33 cellular contexts compared by ENCODE assay signal in the genomic region with DNA sequence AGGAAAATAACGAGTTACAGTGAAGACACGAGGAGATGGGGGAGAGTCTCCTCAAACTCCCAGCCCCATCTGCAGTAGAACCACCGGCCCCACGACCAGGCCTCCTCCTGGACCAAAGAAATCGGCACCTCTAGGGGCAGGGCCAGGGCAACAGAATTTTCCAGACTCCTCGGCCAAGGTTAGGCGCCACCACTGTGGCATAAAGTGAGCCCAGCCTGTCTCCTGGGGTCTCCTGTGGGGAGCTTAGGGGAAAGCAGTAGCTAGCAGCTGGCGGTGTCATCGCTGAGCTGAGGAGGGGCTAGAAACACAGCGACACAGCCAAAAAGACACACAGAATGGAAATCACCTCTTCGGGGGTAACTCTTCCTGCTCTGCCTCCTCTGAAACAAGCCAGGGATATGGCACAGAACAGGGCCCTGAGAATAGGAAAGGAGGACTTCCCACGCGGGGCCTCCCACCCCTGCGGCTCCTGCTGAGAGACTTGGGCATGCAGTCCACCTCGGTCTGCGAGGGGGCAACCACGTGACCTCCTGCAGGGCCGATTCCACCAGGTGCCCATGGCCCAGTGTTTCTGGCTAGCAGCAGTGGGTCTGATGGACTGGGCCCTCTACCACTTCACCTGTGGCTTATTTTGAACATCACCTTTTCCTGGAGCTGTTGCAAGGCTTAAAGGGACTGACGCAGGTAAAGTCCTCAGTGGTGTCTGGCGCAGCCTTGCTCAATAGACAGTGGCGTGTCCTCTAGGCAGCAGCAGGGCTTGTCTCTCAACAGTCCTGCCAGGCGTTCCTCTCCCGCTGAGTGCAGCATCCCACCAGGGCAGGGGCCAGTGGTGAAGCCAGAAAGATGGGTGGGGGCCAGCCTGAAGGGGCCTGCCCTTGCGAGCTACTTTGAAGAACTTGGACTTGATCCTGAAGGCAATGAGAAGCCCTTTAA. TPM values are rescaled to one million over a fixed set of nuclear protein-coding genes. Genes with fewer than 3 reads are reported as not detected.
"Had no signal": no experiment of that assay in that cellular context is flagged by ENCODE, and none has a peak within 500 bp of the region (broad histone marks: within the 10 kb centered on the region; RNA-seq: fewer than 3 reads in every experiment).

No MANE protein-coding gene starts in this region.

- H3K9me3 ChIP-seq: adrenal gland, body of pancreas, colonic mucosa, esophagus squamous epithelium, gastroesophageal sphincter, heart right ventricle had no signal

- H3K4me3 ChIP-seq: adrenal gland, body of pancreas, colonic mucosa, esophagus squamous epithelium, gastroesophageal sphincter, heart right ventricle, hepatocyte had no signal

- ATAC-seq: activated CD4-positive, alpha-beta T cell treated with anti-CD3 and anti-CD28 coated beads for 36 hours; activated CD8-positive, alpha-beta memory T cell treated with anti-CD3 and anti-CD28 coated beads, Interleukin-2, amount 10 ng/mL, durations not matched to agents 7 days and 5 days; activated CD8-positive, alpha-beta T cell treated with anti-CD3 and anti-CD28 coated beads, Interleukin-2, amount 10 ng/mL, durations not matched to agents 7 days and 5 days; activated naive CD8-positive, alpha-beta T cell treated with anti-CD3 and anti-CD28 coated beads, Interleukin-2, amount 50 U/mL, for 24 hours; body of pancreas; gastroesophageal sphincter; heart right ventricle had no signal

- H3K36me3 ChIP-seq: adrenal gland, colonic mucosa, esophagus squamous epithelium, gastroesophageal sphincter, heart right ventricle had no signal

- H3K4me2 ChIP-seq: hepatocyte had no signal

- H2AFZ ChIP-seq: hepatocyte had no signal

- FAIRE-seq: endometrium, endothelial cell of umbilical vein had no signal

- H3K79me2 ChIP-seq: hepatocyte had no signal

- H3K4me1 ChIP-seq: adrenal gland, colonic mucosa, gastroesophageal sphincter had no signal

- DNase-seq: activated CD4-positive, alpha-beta memory T cell treated with anti-CD3 and anti-CD28 coated beads for 36 hours; activated CD4-positive, alpha-beta T cell treated with anti-CD3 and anti-CD28 coated beads for 36 hours; activated CD4-positive, alpha-beta T cell treated with anti-CD3 and anti-CD28 coated beads, Interleukin-2, amount 10 ng/mL, durations not matched to agents 24 days and 14 days; activated CD4-positive, CD25-positive, alpha-beta regulatory T cell; activated CD4-positive, CD25-positive, alpha-beta regulatory T cell treated with anti-CD3 and anti-CD28 coated beads, Interleukin-2, amount 50 U/mL, for 72 hours; activated CD8-positive, alpha-beta memory T cell treated with anti-CD3 and anti-CD28 coated beads, Interleukin-2, amount 10 ng/mL, durations not matched to agents 7 days and 5 days; activated CD8-positive, alpha-beta memory T cell treated with anti-CD3 and anti-CD28 coated beads, Interleukin-2, amount 50 U/mL, for 4 hours; activated CD8-positive, alpha-beta T cell treated with anti-CD3 and anti-CD28 coated beads, Interleukin-2, amount 10 ng/mL, durations not matched to agents 7 days and 5 days; activated effector memory CD4-positive, alpha-beta T cell treated with anti-CD3 and anti-CD28 coated beads, Interleukin-2, amount 50 U/mL, for 16 hours; activated naive CD4-positive, alpha-beta T cell treated with anti-CD3 and anti-CD28 coated beads for 36 hours; activated naive CD8-positive, alpha-beta T cell treated with anti-CD3 and anti-CD28 coated beads for 36 hours; activated naive CD8-positive, alpha-beta T cell treated with anti-CD3 and anti-CD28 coated beads, Interleukin-2, amount 50 U/mL, for 24 hours; activated T-cell treated with anti-CD3 and anti-CD28 coated beads, Interleukin-2, amount 50 U/mL, for 1 hour; activated T-cell treated with anti-CD3 and anti-CD28 coated beads, Interleukin-2, amount 50 U/mL, for 48 hours; adrenal gland; amygdala; aorta; body of pancreas; central memory CD4-positive, alpha-beta T cell; cerebellar nuclear complex; colonic mucosa; effector CD8-positive, alpha-beta T cell; esophagus squamous epithelium; foreskin melanocyte; heart right ventricle; T1000 had no signal

- H3K27ac ChIP-seq: adrenal gland, body of pancreas, colonic mucosa, epithelial cell of prostate, esophagus squamous epithelium, gastroesophageal sphincter, heart right ventricle, hepatocyte had no signal

- H3K27me3 ChIP-seq: adrenal gland, body of pancreas, colonic mucosa, hepatocyte had no signal

RNA-seq across cellular contexts. Expression of a gene that starts 55.4 kb away (rescaled TPM):
- total RNA-seq: activated CD4-positive, alpha-beta memory T cell treated with anti-CD3 and anti-CD28 coated beads for 36 hours; activated T-helper 1 cell treated with anti-CD3 and anti-CD28 coated beads, Interleukin-12 subunit alpha, Interleukin-12 subunit beta, Interleukin-2, Interleukin-4 antibody, amounts not matched to agents 30 ng/mL and 10 ng/mL and 1 ng/mL, durations not matched to agents 14 hours and 24 hours and 36 hours; activated T-helper 2 cell treated with anti-CD3 and anti-CD28 coated beads, Interferon-gamma antibody, Interleukin-2, Interleukin-4, amounts not matched to agents 10 μg/mL and 5 μg/mL and 100 μg/mL, durations not matched to agents 14 hours and 24 hours and 36 hours had no signal
- polyA plus RNA-seq: aorta had no signal
